30 cellular contexts compared by ENCODE assay signal in genomic region chr2:211928186-211928585, GRCh38.
DNase-seq lines count a peak whose midpoint lies in the region; TF ChIP-seq lines count a peak whose summit lies in the region.
"Had no signal": no experiment of that assay in that cellular context is flagged by ENCODE, and none has a peak within 500 bp of the region (broad histone marks: within the 10 kb centered on the region; RNA-seq: fewer than 3 reads in every experiment).

No MANE protein-coding gene starts in this region.

- no peaks in the 10 kb centered on the region for H3K36me3 ChIP-seq in iPS-18a (ENCODE audit: control insufficient read depth, low read depth, low read length)
- H3K36me3 ChIP-seq in mesendoderm (ENCODE audit: control insufficient read depth, insufficient read depth, low read length) = no peaks in the 10 kb centered on the region
- H3K36me3 ChIP-seq: MG63, sigmoid colon, uterus had no signal

- no peak overlapping the region for H3K4ac ChIP-seq in mesendoderm (ENCODE audit: low read depth, low read length)

- H3K4me2 ChIP-seq in mesendoderm (ENCODE audit: low read length) = no peak overlapping the region
- H3K4me2 ChIP-seq: A549 had no signal

- no CpG with 5 or more reads among the region's 8 CpGs for WGBS in mesendoderm (ENCODE audit: extremely low coverage, insufficient coverage, low lambda C conversion rate)

- H2BK120ac ChIP-seq in mesendoderm (ENCODE audit: low read depth, low read length) = no peak overlapping the region

- no peak for TF ChIP-seq CTCF in type B pancreatic cell (conservative IDR thresholded peaks at IDR 0.05)

- H3K4me3 ChIP-seq in iPS-18a (ENCODE audit: low read length) = no peak overlapping the region
- no peak overlapping the region for H3K4me3 ChIP-seq in mesendoderm (ENCODE audit: low read length)
- H3K4me3 ChIP-seq: A549, K562, MG63, sigmoid colon, SK-N-MC, uterus had no signal

- H2AK5ac ChIP-seq in mesendoderm (ENCODE audit: low read length) = no peak overlapping the region

- no peak overlapping the region for H2BK5ac ChIP-seq in mesendoderm (ENCODE audit: low read length)

- H3K9me3 ChIP-seq in iPS-18a (ENCODE audit: control insufficient read depth, low read depth, low read length) = no peaks in the 10 kb centered on the region
- H3K9me3 ChIP-seq: A549, MG63, sigmoid colon, uterus had no signal

- H3K9ac ChIP-seq in iPS-18a (ENCODE audit: low read length) = peak overlapping the region; percentile 3
- no peak overlapping the region for H3K9ac ChIP-seq in mesendoderm (ENCODE audit: low read length)

- H3K56ac ChIP-seq in mesendoderm (ENCODE audit: low read length) = no peak overlapping the region

- no peak overlapping the region for H3K27ac Mint-ChIP-seq in type B pancreatic cell
- H3K27ac Mint-ChIP-seq: activated CD4-positive, alpha-beta memory T cell treated with anti-CD3 and anti-CD28 coated beads for 36 hours; CD4-positive, alpha-beta T cell; dendritic cell treated with granulocyte-macrophage colony-stimulating factor and Interleukin-4, amounts not matched to agents 40 ng/mL and 50 ng/mL, for 4 days; stimulated activated naive CD8-positive, alpha-beta T cell treated with anti-CD3 and anti-CD28 coated beads, Interleukin-15, amount 100 ng/mL, for 72 hours had no signal

- DNase-seq in NCI-H2227 treated with DMSO at 0.1 percent for 48 hours (lab: John Stamatoyannopoulos, UW) = peak; percentile 12
- DNase-seq in NCI-H2227 (lab: John Stamatoyannopoulos, UW; ENCODE audit: unreplicated experiment) = no peak
- peak; percentile 10 for DNase-seq in NCI-H774 (lab: John Stamatoyannopoulos, UW)
- DNase-seq in type B pancreatic cell (ENCODE audit: extremely low spot score, unreplicated experiment) = no peak
- DNase-seq in HT-29 (ENCODE audit: low spot score) = no peak
- no peak for DNase-seq in mesendoderm
- DNase-seq in KG1 (lab: John Stamatoyannopoulos, UW) = no peak
- DNase-seq: activated CD4-positive, alpha-beta memory T cell treated with anti-CD3 and anti-CD28 coated beads for 36 hours; activated CD4-positive, alpha-beta T cell treated with anti-CD3 and anti-CD28 coated beads for 1 hour; activated naive CD4-positive, alpha-beta T cell treated with Interleukin-2 at 50 U/mL for 16 hours; AML-193; CD4-positive, alpha-beta T cell; EL; H7; MG63; NCI-H2171 treated with DMSO at 0.1 percent for 48 hours; NCI-H524; RPMI8226; sigmoid colon; stimulated activated CD4-positive, alpha-beta T cell treated with anti-CD3 and anti-CD28 coated beads, Interleukin-12 subunit alpha, Interleukin-12 subunit beta, amount 100 ng/mL, for 4 hours; stimulated activated CD4-positive, alpha-beta T cell treated with anti-CD3 and anti-CD28 coated beads, Interleukin-2, amount 100 ng/mL, for 48 hours; stimulated activated naive CD8-positive, alpha-beta T cell treated with anti-CD3 and anti-CD28 coated beads, Interleukin-15, amount 100 ng/mL, for 72 hours; T-helper 2 cell; uterus had no signal

- no peak overlapping the region for H3K18ac ChIP-seq in mesendoderm (ENCODE audit: low read length)

- H4K5ac ChIP-seq in mesendoderm (ENCODE audit: low read length) = no peak overlapping the region

- H4K8ac ChIP-seq in mesendoderm (ENCODE audit: low read depth, low read length) = no peak overlapping the region

- H3K27me3 ChIP-seq in iPS-18a (ENCODE audit: control insufficient read depth, insufficient read depth, low read length) (no peaks in the 10 kb centered on the region), mesendoderm (ENCODE audit: insufficient read depth, low read length, poor library complexity) (no peaks in the 10 kb centered on the region)
- H3K27me3 ChIP-seq: MG63, sigmoid colon, uterus had no signal

- H3K79me1 ChIP-seq in mesendoderm (ENCODE audit: low read length) = no peaks in the 10 kb centered on the region

- H3K4me1 ChIP-seq in iPS-18a (ENCODE audit: control insufficient read depth, low read depth, low read length) (peaks cover 7% of the 10 kb centered on the region), mesendoderm (ENCODE audit: control insufficient read depth, low read depth, low read length) (no peaks in the 10 kb centered on the region)
- H3K4me1 ChIP-seq: A549, sigmoid colon, uterus had no signal

- H3K79me2 ChIP-seq in mesendoderm (ENCODE audit: control insufficient read depth, insufficient read depth, low read length) = no peaks in the 10 kb centered on the region

- H3K4me1 Mint-ChIP-seq in type B pancreatic cell (ENCODE audit: unreplicated experiment) = peaks cover 3% of the 10 kb centered on the region
- H3K4me1 Mint-ChIP-seq: central memory CD8-positive, alpha-beta T cell; stimulated activated naive CD8-positive, alpha-beta T cell treated with anti-CD3 and anti-CD28 coated beads, Interleukin-15, amount 100 ng/mL, for 72 hours had no signal

- no peaks in the 10 kb centered on the region for H3K36me3 Mint-ChIP-seq in type B pancreatic cell
- H3K36me3 Mint-ChIP-seq: activated CD4-positive, alpha-beta memory T cell treated with anti-CD3 and anti-CD28 coated beads for 36 hours had no signal

- H3K9me3 Mint-ChIP-seq in type B pancreatic cell = peaks cover 4% of the 10 kb centered on the region
- H3K9me3 Mint-ChIP-seq: CD4-positive, alpha-beta T cell; dendritic cell treated with granulocyte-macrophage colony-stimulating factor and Interleukin-4, amounts not matched to agents 40 ng/mL and 50 ng/mL, for 4 days; stimulated activated naive CD8-positive, alpha-beta T cell treated with anti-CD3 and anti-CD28 coated beads, Interleukin-15, amount 100 ng/mL, for 72 hours had no signal

- peak overlapping the region; percentile 8 for H3K4me3 Mint-ChIP-seq in type B pancreatic cell
- H3K4me3 Mint-ChIP-seq: activated CD4-positive, alpha-beta memory T cell treated with anti-CD3 and anti-CD28 coated beads for 36 hours; CD4-positive, alpha-beta T cell; central memory CD8-positive, alpha-beta T cell; dendritic cell treated with granulocyte-macrophage colony-stimulating factor and Interleukin-4, amounts not matched to agents 40 ng/mL and 50 ng/mL, for 4 days; stimulated activated naive CD8-positive, alpha-beta T cell treated with anti-CD3 and anti-CD28 coated beads, Interleukin-15, amount 100 ng/mL, for 72 hours had no signal

- H3K27ac ChIP-seq in iPS-18a (ENCODE audit: low read length) (no peak overlapping the region), mesendoderm (ENCODE audit: low read depth, low read length) (no peak overlapping the region)
- H3K27ac ChIP-seq: A549, sigmoid colon, SK-N-MC, uterus had no signal

- no peaks in the 10 kb centered on the region for H3K27me3 Mint-ChIP-seq in type B pancreatic cell
- H3K27me3 Mint-ChIP-seq: activated CD4-positive, alpha-beta memory T cell treated with anti-CD3 and anti-CD28 coated beads for 36 hours; CD4-positive, alpha-beta T cell; central memory CD8-positive, alpha-beta T cell; dendritic cell treated with granulocyte-macrophage colony-stimulating factor and Interleukin-4, amounts not matched to agents 40 ng/mL and 50 ng/mL, for 4 days; stimulated activated naive CD8-positive, alpha-beta T cell treated with anti-CD3 and anti-CD28 coated beads, Interleukin-15, amount 100 ng/mL, for 72 hours had no signal

- no peak overlapping the region for H3K23ac ChIP-seq in mesendoderm (ENCODE audit: low read length)

- no peak overlapping the region for H2BK15ac ChIP-seq in mesendoderm (replicated peaks; ENCODE audit: low read depth)

Comparison
In these comparisons a context has a peak if more than half of its experiments do, and no peak if none do; other contexts are left out.
1. DNase-seq: peak in NCI-H2227 treated with DMSO at 0.1 percent for 48 hours (single experiment) and NCI-H774 (single experiment); none in NCI-H2227 (single experiment), type B pancreatic cell (single experiment), HT-29 (single experiment), mesendoderm (single experiment) and KG1 (single experiment).